Comparison of ENCODE assay signal across 15 cellular contexts in the genomic region with DNA sequence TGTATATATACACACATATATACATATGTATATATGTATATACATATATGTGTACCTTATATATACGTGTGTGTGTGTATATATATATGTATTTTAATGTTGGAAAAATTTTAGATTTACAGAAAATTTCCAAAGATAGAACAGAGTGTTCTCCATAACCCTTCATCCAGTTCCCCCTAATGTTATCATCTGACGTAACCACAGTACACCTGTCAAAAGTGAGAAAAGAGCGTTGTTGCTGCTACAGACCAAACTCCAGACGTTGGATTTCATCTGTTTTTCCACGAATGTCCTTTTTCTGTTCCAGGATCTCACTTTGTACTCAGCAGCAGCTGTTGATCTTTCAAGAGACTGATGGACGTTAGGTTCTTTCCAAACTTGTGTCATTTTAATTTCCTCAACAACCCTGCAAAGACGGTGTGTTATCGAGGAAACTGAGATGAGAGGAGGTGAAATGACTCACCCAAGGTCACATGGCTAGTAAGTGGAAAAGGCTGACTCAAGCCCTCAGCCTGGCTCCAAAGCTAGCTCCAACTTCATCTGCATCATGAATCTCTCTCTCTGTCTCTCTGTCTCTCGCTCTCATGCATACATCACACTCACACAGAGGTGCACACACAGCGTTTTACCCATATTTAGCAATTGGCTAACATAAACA. TPM values are rescaled to one million over a fixed set of nuclear protein-coding genes. Genes with fewer than 3 reads are reported as not detected.
A peak's percentile ranks its signal among the peaks of the same experiment; 100 is the strongest.
DNase-seq lines count a peak whose midpoint lies in the region; ATAC-seq, FAIRE-seq and TF ChIP-seq lines count a peak whose summit lies in the region.
"Had no signal": no experiment of that assay in that cellular context is flagged by ENCODE, and none has a peak within 500 bp of the region (broad histone marks: within the 10 kb centered on the region; RNA-seq: fewer than 3 reads in every experiment).

No MANE protein-coding gene starts in this region.

- peaks cover 36% of the 10 kb centered on the region for H3K4me1 Mint-ChIP-seq in activated CD4-positive, alpha-beta memory T cell treated with anti-CD3 and anti-CD28 coated beads, Interleukin-2, amount 10 ng/mL, durations not matched to agents 7 days and 5 days

- POLR2A ChIA-PET in HCT116 (lab: Charles Lee): no interaction called here
- POLR2A ChIA-PET in activated CD4-positive, alpha-beta memory T cell treated with anti-CD3 and anti-CD28 coated beads, Interleukin-2, amount 10 ng/mL, durations not matched to agents 7 days and 5 days (lab: Charles Lee): interaction anchor here (0.8 kb wide), 2 partner anchors 11 to 96 kb away, joined by 3 read pairs; no protein-coding TSS in a partner anchor

- H3K9ac ChIP-seq in HCT116 (ENCODE audit: low read length): no peak overlapping the region
- no peak overlapping the region for H3K9ac ChIP-seq in kidney (ENCODE audit: low read length in 2 of 2)

- peaks cover 51% of the 10 kb centered on the region for H3K27me3 Mint-ChIP-seq in activated CD4-positive, alpha-beta memory T cell treated with anti-CD3 and anti-CD28 coated beads, Interleukin-2, amount 10 ng/mL, durations not matched to agents 7 days and 5 days

- H3K27ac ChIP-seq in HCT116 (ENCODE audit: low read depth, low read length): no peak overlapping the region
- no peak overlapping the region for H3K27ac ChIP-seq in kidney (ENCODE audit: low read depth in 2 of 2, low read length in 2 of 2)
- H3K27ac ChIP-seq in suprapubic skin: no peak overlapping the region
- H3K27ac ChIP-seq: upper lobe of right lung had no signal

- no peaks in the 10 kb centered on the region for H3K9me3 Mint-ChIP-seq in activated CD4-positive, alpha-beta memory T cell treated with anti-CD3 and anti-CD28 coated beads, Interleukin-2, amount 10 ng/mL, durations not matched to agents 7 days and 5 days
- H3K9me3 Mint-ChIP-seq: GM23338 had no signal

- TF ChIP-seq POLR2A in HCT116 (IDR thresholded peaks at IDR 0.05; ENCODE audit: borderline replicate concordance, extremely low read depth, insufficient read depth, insufficient read length) (no peak), suprapubic skin (IDR thresholded peaks at IDR 0.05) (no peak)

- H3K9me3 ChIP-seq in HCT116 (ENCODE audit: control insufficient read depth in 1 of 2, insufficient read depth in 1 of 2, low read depth in 1 of 2, low read length in 2 of 2) (no peaks in the 10 kb centered on the region), kidney (ENCODE audit: control insufficient read depth in 1 of 2, low read length in 2 of 2) (no peaks in the 10 kb centered on the region), suprapubic skin (no peaks in the 10 kb centered on the region)
- H3K9me3 ChIP-seq: upper lobe of right lung had no signal

- RAD21 ChIA-PET in HCT116 (lab: Charles Lee; ENCODE audit: low non-redundant PET in 1 of 2, low total read pairs in 2 of 2, uncharacterized antibody in 2 of 2, unreplicated experiment in 2 of 2): no interaction called here

- intact Hi-C loops in HCT116 (cut with micrococcal nuclease) (no loop called here), kidney (cut with DNase I) (no loop called here)

- TF ChIP-seq EP300 in suprapubic skin (IDR thresholded peaks at IDR 0.05): no peak

- peak overlapping the region; percentile 95 for H2AFZ ChIP-seq in HCT116 (ENCODE audit: low read depth, low read length, poor library complexity, severe bottlenecking)
- H2AFZ ChIP-seq: GM23338 had no signal

- no peak for TF ChIP-seq RAD21 in HCT116 (IDR thresholded peaks at IDR 0.05; ENCODE audit: low read depth)

- no peak overlapping the region for H3K27ac Mint-ChIP-seq in activated CD4-positive, alpha-beta memory T cell treated with anti-CD3 and anti-CD28 coated beads, Interleukin-2, amount 10 ng/mL, durations not matched to agents 7 days and 5 days
- H3K27ac Mint-ChIP-seq: GM23338 had no signal

- H3K79me2 ChIP-seq in HCT116 (ENCODE audit: insufficient read depth, low read length): no peaks in the 10 kb centered on the region

- H4K20me1 ChIP-seq in HCT116 (ENCODE audit: insufficient read depth): no peaks in the 10 kb centered on the region

- peak; percentile 79 for ATAC-seq in HCT116
- ATAC-seq in HG03521 (IDR thresholded peaks at IDR 0.05; ENCODE audit: unreplicated experiment): no peak
- ATAC-seq: GM23338, upper lobe of right lung had no signal

- no peak for FAIRE-seq in kidney (lab: Jason Lieb, UNC)

- no peaks in the 10 kb centered on the region for H3K36me3 Mint-ChIP-seq in activated CD4-positive, alpha-beta memory T cell treated with anti-CD3 and anti-CD28 coated beads, Interleukin-2, amount 10 ng/mL, durations not matched to agents 7 days and 5 days (ENCODE audit: low read depth)

- CTCF ChIA-PET in HCT116 (lab: Charles Lee): no interaction called here
- CTCF ChIA-PET in activated CD4-positive, alpha-beta memory T cell treated with anti-CD3 and anti-CD28 coated beads, Interleukin-2, amount 10 ng/mL, durations not matched to agents 7 days and 5 days (lab: Charles Lee): no interaction called here

- no peak overlapping the region for H3K4me3 Mint-ChIP-seq in activated CD4-positive, alpha-beta memory T cell treated with anti-CD3 and anti-CD28 coated beads, Interleukin-2, amount 10 ng/mL, durations not matched to agents 7 days and 5 days
- H3K4me3 Mint-ChIP-seq: GM23338 had no signal

- peak; percentile 12 to 30 for DNase-seq in activated CD4-positive, alpha-beta T cell treated with anti-CD3 and anti-CD28 coated beads, Interleukin-2, amount 50 U/mL, for 48 hours
- DNase-seq in activated CD4-positive, alpha-beta T cell treated with anti-CD3 and anti-CD28 coated beads for 1 hour: no peak
- DNase-seq in HCT116 (ENCODE audit: low read depth, low spot score): no peak
- peak; percentile 46 for DNase-seq in activated CD4-positive, alpha-beta memory T cell treated with anti-CD3 and anti-CD28 coated beads, Interleukin-2, amount 10 ng/mL, durations not matched to agents 7 days and 5 days
- DNase-seq in kidney: peak; percentile 1
- no peak for DNase-seq in NCI-H2196 (lab: John Stamatoyannopoulos, UW; ENCODE audit: unreplicated experiment)
- no peak for DNase-seq in suprapubic skin (ENCODE audit: low spot score in 2 of 2)
- DNase-seq: DMS79, erythroblast, NCI-H526 treated with DMSO at 0.1 percent for 48 hours, SHP77 treated with DMSO at 0.1 percent for 48 hours, upper lobe of right lung had no signal

- H3K9me2 ChIP-seq in HCT116 (ENCODE audit: insufficient read depth): no peaks in the 10 kb centered on the region

- TF ChIP-seq CTCF in HCT116 (IDR thresholded peaks at IDR 0.05 in 2 of 3, conservative IDR thresholded peaks at IDR 0.05 in 1 of 3; ENCODE audit: borderline replicate concordance in 1 of 3, insufficient read depth in 1 of 3, low read depth in 2 of 3, low read length in 2 of 3) (no peak), kidney (IDR thresholded peaks at IDR 0.05; ENCODE audit: borderline replicate concordance, extremely low read depth, insufficient read depth) (no peak), suprapubic skin (IDR thresholded peaks at IDR 0.05) (no peak)

- H3K4me2 ChIP-seq in HCT116 (ENCODE audit: low read length): peak overlapping the region; percentile 64
- H3K4me2 ChIP-seq: GM23338 had no signal

- WGBS in suprapubic skin: 78% methylated on average over 10 of the region's 10 CpGs

- H3K4me1 ChIP-seq in HCT116 (ENCODE audit: control insufficient read depth in 1 of 2, insufficient read depth in 2 of 2, low read length in 2 of 2) (peaks cover 0 to 8% of the 10 kb centered on the region in 2 experiments; a peak in 3 of 4 replicates), kidney (ENCODE audit: control insufficient read depth in 1 of 2, insufficient read depth in 1 of 2, low read depth in 1 of 2, low read length in 2 of 2) (peaks cover 0 to 2% of the 10 kb centered on the region in 2 donors), suprapubic skin (peaks cover 13% of the 10 kb centered on the region)

- H3K36me3 ChIP-seq in HCT116 (ENCODE audit: control insufficient read depth in 1 of 2, insufficient read depth in 2 of 2, low read length in 2 of 2) (no peaks in the 10 kb centered on the region), kidney (ENCODE audit: control insufficient read depth in 1 of 2, insufficient read depth in 2 of 2, low read length in 2 of 2) (no peaks in the 10 kb centered on the region), suprapubic skin (no peaks in the 10 kb centered on the region)
- H3K36me3 ChIP-seq: upper lobe of right lung had no signal

- no TSS peak for BruUV-seq in HCT116 (replicated peaks; lab: Mats Ljungman, UMichigan)

- H3K27me3 ChIP-seq in HCT116 (ENCODE audit: insufficient read depth, low read length): peaks cover 12% of the 10 kb centered on the region; the same call in 1 of the 2 replicates
- peaks cover 98% of the 10 kb centered on the region for H3K27me3 ChIP-seq in suprapubic skin

- H3K4me3 ChIP-seq in HCT116 (replicated peaks in 1 of 2; ENCODE audit: low read depth in 1 of 2, low read length in 2 of 2) (0 out of 4 replicates have a peak overlapping the region, but pooled peaks of 1 of the 2 experiments have one; percentile 6), kidney (ENCODE audit: low read length in 2 of 2) (no peak overlapping the region), suprapubic skin (no peak overlapping the region)
- H3K4me3 ChIP-seq: GM23338, upper lobe of right lung had no signal

TF ChIP-seq in HCT116, 20 proteins besides CTCF, POLR2A, EP300 and RAD21:
- peak; percentile 44; the same call in 1 of the 2 replicates for TF ChIP-seq FOSL1 (IDR thresholded peaks at IDR 0.05; ENCODE audit: low read depth)
- TF ChIP-seq EGR1 (IDR thresholded peaks at IDR 0.05; ENCODE audit: low read depth): no peak

RNA-seq across cellular contexts. Expression of a gene that starts 17.0 kb away (rescaled TPM):
- total RNA-seq in HCT116 (2021; ENCODE audit: unreplicated experiment): 2.5 TPM
- 0.69 and 1.1 TPM in 2 replicates for polyA plus RNA-seq in HCT116 (2012)
- total RNA-seq in activated CD4-positive, alpha-beta memory T cell treated with anti-CD3 and anti-CD28 coated beads, Interleukin-2, amount 10 ng/mL, durations not matched to agents 7 days and 5 days: 1 to 10 TPM; 5.9 to 7.3 TPM
- 2.2 TPM for total RNA-seq in kidney
- polyA plus RNA-seq in kidney (ENCODE audit: insufficient read depth, low read depth, low replicate concordance): 0.54 TPM
- total RNA-seq in suprapubic skin: under 1 TPM; 0.08 to 0.80 (median 0.37) TPM
- total RNA-seq: HT-29 had no signal

Comparison
In these comparisons a context has a peak if more than half of its experiments do, and no peak if none do; other contexts are left out.
1. DNase-seq: peak in activated CD4-positive, alpha-beta T cell treated with anti-CD3 and anti-CD28 coated beads, Interleukin-2, amount 50 U/mL, for 48 hours (2 of 2), activated CD4-positive, alpha-beta memory T cell treated with anti-CD3 and anti-CD28 coated beads, Interleukin-2, amount 10 ng/mL, durations not matched to agents 7 days and 5 days (single experiment) and kidney (single experiment); none in activated CD4-positive, alpha-beta T cell treated with anti-CD3 and anti-CD28 coated beads for 1 hour (single experiment), HCT116 (single experiment), NCI-H2196 (single experiment) and suprapubic skin (0 of 2).